Comparison of ENCODE assay signal across 9 cellular contexts in the genomic region with DNA sequence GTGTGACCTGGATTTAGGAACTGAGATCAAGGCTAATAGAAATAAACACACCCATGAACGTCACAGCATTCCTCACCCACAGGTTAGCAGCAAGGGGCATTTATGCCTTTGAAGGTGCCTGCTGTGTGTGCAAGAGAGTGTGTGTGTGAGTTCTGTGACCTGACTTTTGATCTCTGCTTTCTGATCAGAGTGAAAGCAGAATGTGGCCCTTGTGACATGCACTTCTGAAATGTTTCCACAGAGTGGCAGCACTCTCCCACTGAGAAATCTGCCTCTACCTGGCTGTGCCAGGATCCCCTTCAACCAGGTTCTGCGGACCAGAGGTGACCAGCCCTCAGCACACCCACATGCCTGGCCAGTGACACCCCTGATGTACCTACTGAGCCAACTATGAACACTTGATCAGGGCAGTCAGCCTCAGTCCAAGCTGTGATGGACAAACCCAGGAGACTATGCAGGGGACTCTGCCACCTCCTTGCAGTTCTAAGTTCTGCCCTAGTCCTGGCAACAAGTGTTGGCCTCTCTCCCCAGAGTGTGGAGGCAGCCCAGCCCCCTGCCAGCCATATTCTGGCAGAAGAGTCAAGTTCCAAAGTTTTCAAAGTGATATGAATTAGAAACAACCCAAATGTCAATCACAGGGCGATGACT. TPM values are rescaled to one million over a fixed set of nuclear protein-coding genes. Genes with fewer than 3 reads are reported as not detected.
A peak's percentile ranks its signal among the peaks of the same experiment; 100 is the strongest.
DNase-seq lines count a peak whose midpoint lies in the region; FAIRE-seq and TF ChIP-seq lines count a peak whose summit lies in the region.
"Had no signal": no experiment of that assay in that cellular context is flagged by ENCODE, and none has a peak within 500 bp of the region (broad histone marks: within the 10 kb centered on the region; RNA-seq: fewer than 3 reads in every experiment).

No MANE protein-coding gene starts in this region.

- no peaks in the 10 kb centered on the region for H4K20me1 ChIP-seq in SK-N-SH (ENCODE audit: insufficient read depth)

- H3K9ac ChIP-seq in SK-N-SH = no peak overlapping the region

- H3K27me3 Mint-ChIP-seq in nephron (ENCODE audit: low read depth) = peaks cover 5% of the 10 kb centered on the region

- no peaks in the 10 kb centered on the region for H3F3A ChIP-seq in SK-N-SH (replicated peaks; ENCODE audit: insufficient read depth)

- FAIRE-seq in D721Med (lab: Jason Lieb, UNC) (peak; percentile 68), GM19239 (lab: Jason Lieb, UNC) (peak; percentile 47), HTR-8/SVneo (lab: Jason Lieb, UNC) (peak; percentile 44)

- H3K27ac Mint-ChIP-seq in nephron = no peak overlapping the region

- no peaks in the 10 kb centered on the region for H3K9me3 Mint-ChIP-seq in nephron

- no peaks in the 10 kb centered on the region for H3K4me1 Mint-ChIP-seq in nephron

- no peaks in the 10 kb centered on the region for H3K36me3 ChIP-seq in SK-N-SH (replicated peaks in 1 of 2; ENCODE audit: control insufficient read depth in 1 of 2, insufficient read depth in 2 of 2, low read length in 1 of 2)
- H3K36me3 ChIP-seq: SJSA1 had no signal

- H3K4me3 ChIP-seq in SK-N-SH (ENCODE audit: low read depth in 2 of 2, low read length in 1 of 2) (no peak overlapping the region; a peak in 1 of 4 replicates), epithelial cell of proximal tubule (ENCODE audit: low read depth, low read length) (no peak overlapping the region)
- H3K4me3 ChIP-seq: SJSA1 had no signal

- TF ChIP-seq CTCF in D721Med (IDR thresholded peaks at IDR 0.05; ENCODE audit: insufficient read depth, missing control alignments) (peak; percentile 91), SK-N-SH (IDR thresholded peaks at IDR 0.05) (peak; percentile 58), epithelial cell of proximal tubule (conservative IDR thresholded peaks at IDR 0.05; ENCODE audit: low read depth, low read length) (peak; percentile 74), nephron (IDR thresholded peaks at IDR 0.05; ENCODE audit: unreplicated experiment in 3 of 3) (peak; percentile 60 to 76 (median 71))

- no peaks in the 10 kb centered on the region for H3K9me2 ChIP-seq in SK-N-SH

- H3K79me2 ChIP-seq in SK-N-SH (ENCODE audit: insufficient read depth) = no peaks in the 10 kb centered on the region

- peak; percentile 76 for TF ChIP-seq RAD21 in SK-N-SH (IDR thresholded peaks at IDR 0.05; ENCODE audit: low read length)

- no peak overlapping the region for H3K27ac ChIP-seq in SK-N-SH (ENCODE audit: low read depth in 2 of 2, low read length in 1 of 2)
- H3K27ac ChIP-seq: SJSA1 had no signal

- CTCF ChIA-PET in SK-N-SH (lab: Yijun Ruan, JAX) = interaction anchor here (0.6 to 3.9 kb wide), 10 partner anchors 11 to 192 kb away, joined by 3 to 52 read pairs (median 4); no protein-coding TSS in a partner anchor

- no peaks in the 10 kb centered on the region for H3K27me3 ChIP-seq in SK-N-SH (ENCODE audit: insufficient read depth)

- no peaks in the 10 kb centered on the region for H3K4me1 ChIP-seq in SK-N-SH (ENCODE audit: control insufficient read depth in 1 of 2, insufficient read depth in 2 of 2, low read depth in 1 of 2, low read length in 1 of 2)
- H3K4me1 ChIP-seq: SJSA1 had no signal

- no peaks in the 10 kb centered on the region for H3K9me3 ChIP-seq in SK-N-SH
- H3K9me3 ChIP-seq: SJSA1 had no signal

- no peak overlapping the region for H3K4me3 Mint-ChIP-seq in nephron

- POLR2A ChIA-PET in SK-N-SH (lab: Yijun Ruan, JAX) = no interaction called here

- no peaks in the 10 kb centered on the region for H3K36me3 Mint-ChIP-seq in nephron (ENCODE audit: low read depth)

- 17% methylated on average over 3 of the region's 3 CpGs for WGBS in SK-N-SH (ENCODE audit: low lambda C conversion rate)

- no peak overlapping the region for H2AFZ ChIP-seq in SK-N-SH (ENCODE audit: low read depth)

- DNase-seq in D721Med (ENCODE audit: insufficient read length, low spot score) (no peak), GM19239 (ENCODE audit: insufficient read length, low spot score) (peak; percentile 14), HTR-8/SVneo (ENCODE audit: insufficient read length, low spot score) (peak; percentile 30), SK-N-SH (peak; percentile 55), epithelial cell of proximal tubule (ENCODE audit: low read depth) (no peak), mucosa of gallbladder (ENCODE audit: low spot score) (no peak), globus pallidus (ENCODE audit: low spot score) (no peak)

- H3K4me2 ChIP-seq in SK-N-SH = no peak overlapping the region

- TF ChIP-seq EP300 in SK-N-SH (IDR thresholded peaks at IDR 0.05; ENCODE audit: borderline replicate concordance in 1 of 2, low read depth in 1 of 2, low read length in 1 of 2) = no peak

TF ChIP-seq in SK-N-SH, 30 proteins besides CTCF, POLR2A, EP300 and RAD21:
- TF ChIP-seq RXRA (IDR thresholded peaks at IDR 0.05; ENCODE audit: borderline replicate concordance, low read depth) = no peak
- TF ChIP-seq GATA2 (CRISPR knock-in tag; IDR thresholded peaks at IDR 0.05) = no peak
- no peak for TF ChIP-seq POLR2AphosphoS5 (IDR thresholded peaks at IDR 0.05; ENCODE audit: low read depth, low read length)
- no peak for TF ChIP-seq JUND (IDR thresholded peaks at IDR 0.05)
- no peak for TF ChIP-seq SIN3A (IDR thresholded peaks at IDR 0.05; ENCODE audit: borderline replicate concordance, low read depth, low read length)
- no peak for TF ChIP-seq MAX (IDR thresholded peaks at IDR 0.05; ENCODE audit: low read depth)
- TF ChIP-seq RFX5 (IDR thresholded peaks at IDR 0.05; ENCODE audit: low read length) = no peak
- TF ChIP-seq SMC3 (IDR thresholded peaks at IDR 0.05; ENCODE audit: low read depth, low read length) = peak; percentile 69

RNA-seq across cellular contexts. Expression of gene RXRG, which starts 41.0 kb away (rescaled TPM):
- not detected in 2 replicates for polyA plus RNA-seq in SK-N-SH (2012; rRNA removed)
- not detected in 2 replicates for polyA plus RNA-seq in SK-N-SH (2012; cell fraction: cytosol; rRNA removed)
- not detected in 2 replicates for polyA plus RNA-seq in SK-N-SH (2012; cell fraction: nucleus; rRNA removed)
- total RNA-seq in epithelial cell of proximal tubule = not detected in 2 replicates
- total RNA-seq in mucosa of gallbladder = 1.0 TPM
- total RNA-seq: SJSA1 had no signal

RNA-seq across cellular contexts. Expression of gene LMX1A, which starts 47.4 kb away (rescaled TPM):
- not detected in 2 replicates for polyA plus RNA-seq in SK-N-SH (2012; rRNA removed)
- polyA plus RNA-seq in SK-N-SH (2012; cell fraction: cytosol; rRNA removed) = not detected in 2 replicates
- not detected in 2 replicates for polyA plus RNA-seq in SK-N-SH (2012; cell fraction: nucleus; rRNA removed)
- total RNA-seq in epithelial cell of proximal tubule (not detected in 2 replicates), mucosa of gallbladder (0.12 TPM)
- total RNA-seq: SJSA1 had no signal

Comparison
In these comparisons a context has a peak if more than half of its experiments do, and no peak if none do; other contexts are left out.
1. DNase-seq: peak in GM19239 (single experiment), HTR-8/SVneo (single experiment) and SK-N-SH (single experiment); none in D721Med (single experiment), epithelial cell of proximal tubule (single experiment), mucosa of gallbladder (single experiment) and globus pallidus (single experiment).
2. Peak in every context shown above with its lines, with median percentiles within 50 percentile points of each other: CTCF ChIP-seq.